ENCODE assay signal across 16 cellular contexts in the genomic region with DNA sequence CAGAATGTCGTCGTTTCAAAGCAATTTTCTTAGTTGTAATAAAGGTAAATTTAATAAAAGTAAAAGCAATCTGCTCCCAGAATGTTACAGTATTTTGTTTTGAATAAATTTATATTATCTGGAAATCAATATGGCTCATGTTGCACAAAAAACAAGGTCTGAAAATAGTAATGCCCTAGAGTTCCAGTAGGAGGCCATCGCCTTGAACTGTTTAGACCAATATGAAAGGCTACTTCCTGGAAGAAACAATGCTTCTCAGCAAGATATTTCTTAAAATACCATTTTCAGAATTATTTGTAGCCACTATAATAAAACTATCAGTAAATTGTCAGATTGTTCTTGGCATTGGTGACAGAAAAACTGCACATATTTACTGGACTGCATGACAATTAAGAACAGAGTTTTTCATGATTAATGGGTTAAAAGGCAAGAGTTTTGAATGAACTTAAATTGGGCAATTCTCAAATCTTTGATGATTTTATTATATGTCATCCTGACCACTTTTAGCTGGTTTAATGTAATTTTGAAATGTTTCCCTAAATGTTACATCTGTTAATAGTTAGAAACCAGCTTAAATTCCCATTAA.
DNase-seq lines count a peak whose midpoint lies in the region; TF ChIP-seq lines count a peak whose summit lies in the region.
"Had no signal": no experiment of that assay in that cellular context is flagged by ENCODE, and none has a peak within 500 bp of the region (broad histone marks: within the 10 kb centered on the region; RNA-seq: fewer than 3 reads in every experiment).

No MANE protein-coding gene starts in this region.

- peak; percentile 9 for DNase-seq in NCI-H2171 treated with DMSO at 0.1 percent for 48 hours (lab: John Stamatoyannopoulos, UW)
- no peak for DNase-seq in NCI-H2171 (lab: John Stamatoyannopoulos, UW)
- peak; percentile 1 for DNase-seq in NB4 (ENCODE audit: low read depth)
- no peak for DNase-seq in endodermal cell
- DNase-seq in osteocyte (ENCODE audit: extremely low spot score, unreplicated experiment): no peak
- DNase-seq in stimulated activated naive CD4-positive, alpha-beta T cell treated with Interleukin-2 at 50 U/mL for 16 hours (lab: John Stamatoyannopoulos, UW): no peak
- no peak for DNase-seq in iPS-NIHi7 (ENCODE audit: extremely low spot score)
- DNase-seq in cardiac septum (ENCODE audit: low spot score): no peak
- DNase-seq: activated T-cell treated with anti-CD3 and anti-CD28 coated beads, Interleukin-2, amount 50 U/mL, for 24 hours; aorta; KBM-7; naive thymus-derived CD4-positive, alpha-beta T cell; NCI-H446; transverse colon; WERI-Rb-1 had no signal

- H3K4me3 ChIP-seq in NB4 (ENCODE audit: low read depth, low read length): no peak overlapping the region
- no peak overlapping the region for H3K4me3 ChIP-seq in endodermal cell (ENCODE audit: low read length)
- H3K4me3 ChIP-seq: transverse colon had no signal

- no peaks in the 10 kb centered on the region for H3K9me3 ChIP-seq in endodermal cell (ENCODE audit: control insufficient read depth, low read length)
- H3K9me3 ChIP-seq: transverse colon had no signal

- peak; percentile 10 for TF ChIP-seq CTCF in NB4 (IDR thresholded peaks at IDR 0.05; ENCODE audit: low read depth, low read length)
- TF ChIP-seq CTCF in endodermal cell (conservative IDR thresholded peaks at IDR 0.05): peak; percentile 66
- peak; percentile 22 for TF ChIP-seq CTCF in osteocyte (IDR thresholded peaks at IDR 0.05)

- no peak overlapping the region for H3K27ac ChIP-seq in endodermal cell (ENCODE audit: low read depth, low read length)
- H3K27ac ChIP-seq: epithelial cell of prostate, WERI-Rb-1 had no signal

- no peak overlapping the region for H3K9ac ChIP-seq in endodermal cell (ENCODE audit: extremely low read depth, low read length, poor library complexity, severe bottlenecking)

- H3K9me3 Mint-ChIP-seq in endodermal cell: no peaks in the 10 kb centered on the region
- peaks cover 4% of the 10 kb centered on the region for H3K9me3 Mint-ChIP-seq in osteocyte (ENCODE audit: unreplicated experiment)

- H3K4me1 ChIP-seq in endodermal cell (ENCODE audit: control insufficient read depth, insufficient read depth, low read length): no peaks in the 10 kb centered on the region

- H3K4me3 Mint-ChIP-seq in endodermal cell (no peak overlapping the region), osteocyte (ENCODE audit: unreplicated experiment) (no peak overlapping the region)
- H3K4me3 Mint-ChIP-seq: activated T-cell treated with anti-CD3 and anti-CD28 coated beads, Interleukin-2, amount 50 U/mL, for 24 hours; naive thymus-derived CD4-positive, alpha-beta T cell had no signal

- intact Hi-C loops in cardiac septum (cut with DNase I): no loop called here

- H3K36me3 Mint-ChIP-seq in endodermal cell (ENCODE audit: low read depth): no peaks in the 10 kb centered on the region
- H3K36me3 Mint-ChIP-seq in osteocyte (ENCODE audit: unreplicated experiment): no peaks in the 10 kb centered on the region

- H3K27me3 Mint-ChIP-seq in endodermal cell (ENCODE audit: insufficient read depth): no peaks in the 10 kb centered on the region
- H3K27me3 Mint-ChIP-seq in osteocyte (ENCODE audit: unreplicated experiment): no peaks in the 10 kb centered on the region
- H3K27me3 Mint-ChIP-seq: activated T-cell treated with anti-CD3 and anti-CD28 coated beads, Interleukin-2, amount 50 U/mL, for 24 hours; naive thymus-derived CD4-positive, alpha-beta T cell had no signal

- 95 to 99% methylated on average over 3 of the region's 3 CpGs for WGBS in endodermal cell (ENCODE audit: insufficient coverage in 1 of 2, insufficient read length in 1 of 2), 2 experiments

- H3K36me3 ChIP-seq in endodermal cell (ENCODE audit: control insufficient read depth, insufficient read depth, low read length): no peaks in the 10 kb centered on the region
- H3K36me3 ChIP-seq: transverse colon, WERI-Rb-1 had no signal

- H3K27ac Mint-ChIP-seq in endodermal cell: no peak overlapping the region
- H3K27ac Mint-ChIP-seq in osteocyte (ENCODE audit: unreplicated experiment): no peak overlapping the region
- H3K27ac Mint-ChIP-seq: activated T-cell treated with anti-CD3 and anti-CD28 coated beads, Interleukin-2, amount 50 U/mL, for 24 hours; naive thymus-derived CD4-positive, alpha-beta T cell had no signal

- peaks cover 6% of the 10 kb centered on the region for H3K4me1 Mint-ChIP-seq in endodermal cell
- H3K4me1 Mint-ChIP-seq in osteocyte (ENCODE audit: unreplicated experiment): peaks cover 6% of the 10 kb centered on the region

- no peak for TF ChIP-seq POLR2A in NB4 (IDR thresholded peaks at IDR 0.05; ENCODE audit: extremely low read depth, insufficient read length)

- H3K27me3 ChIP-seq in endodermal cell (ENCODE audit: control insufficient read depth, insufficient read depth, low read length, poor library complexity, severe bottlenecking): no peaks in the 10 kb centered on the region
- H3K27me3 ChIP-seq: transverse colon had no signal

Comparison
In these comparisons a context has a peak if more than half of its experiments do, and no peak if none do; other contexts are left out.
1. DNase-seq: peak in NCI-H2171 treated with DMSO at 0.1 percent for 48 hours (single experiment) and NB4 (single experiment); none in NCI-H2171 (single experiment), endodermal cell (single experiment), osteocyte (single experiment), stimulated activated naive CD4-positive, alpha-beta T cell treated with Interleukin-2 at 50 U/mL for 16 hours (single experiment), iPS-NIHi7 (single experiment) and cardiac septum (single experiment).
2. CTCF ChIP-seq: peak in every context shown above with its lines; median percentile 66 in endodermal cell; 22 in osteocyte; 10 in NB4.